Comparison of ENCODE assay signal across 17 cellular contexts in genomic region chr7:149150981-149151380, GRCh38. TPM values are rescaled to one million over a fixed set of nuclear protein-coding genes. Genes with fewer than 3 reads are reported as not detected.
DNase-seq lines count a peak whose midpoint lies in the region; ATAC-seq and TF ChIP-seq lines count a peak whose summit lies in the region.
"Had no signal": no experiment of that assay in that cellular context is flagged by ENCODE, and none has a peak within 500 bp of the region (broad histone marks: within the 10 kb centered on the region; RNA-seq: fewer than 3 reads in every experiment).

No MANE protein-coding gene starts in this region.

- H3K27ac Mint-ChIP-seq in H9, result peak overlapping the region; percentile 10 to 78 (median 29); a peak in 6 of 7 replicates
- H3K27ac Mint-ChIP-seq in dendritic cell treated with granulocyte-macrophage colony-stimulating factor and Interleukin-4, amounts not matched to agents 40 ng/mL and 50 ng/mL, for 4 days, result peak overlapping the region; percentile 1
- H3K27ac Mint-ChIP-seq in nephron progenitor cell, result peak overlapping the region; percentile 0

- H2AFZ ChIP-seq in H9 (ENCODE audit: low read length) (no peak overlapping the region), Loucy (ENCODE audit: low read length) (no peak overlapping the region)

- H3K23me2 ChIP-seq in H9 (ENCODE audit: insufficient read length, low read depth, low read length, poor library complexity, severe bottlenecking), result peaks cover 9% of the 10 kb centered on the region

- H3K27me3 ChIP-seq in H9 (ENCODE audit: insufficient read depth, low read length), result no peaks in the 10 kb centered on the region
- no peaks in the 10 kb centered on the region for H3K27me3 ChIP-seq in Loucy (ENCODE audit: insufficient read depth, low read length, poor library complexity, severe bottlenecking)

- H3K56ac ChIP-seq in H9 (ENCODE audit: insufficient read length, low read depth, low read length), result no peak overlapping the region

- no peaks in the 10 kb centered on the region; the same call in 1 of the 2 replicates for H3K4me1 ChIP-seq in H9 (ENCODE audit: insufficient read depth, low read length)
- peaks cover 11% of the 10 kb centered on the region for H3K4me1 ChIP-seq in Loucy (ENCODE audit: insufficient read depth, low read length, poor library complexity, severe bottlenecking)

- no peak overlapping the region for H4K91ac ChIP-seq in H9 (ENCODE audit: insufficient read length, low read depth, low read length)

- H2BK15ac ChIP-seq in H9 (ENCODE audit: low read depth, low read length), result no peak overlapping the region

- H2BK120ac ChIP-seq in H9 (ENCODE audit: low read depth, low read length, poor library complexity, severe bottlenecking), result no peak overlapping the region

- no peak overlapping the region for H3K23ac ChIP-seq in H9 (ENCODE audit: insufficient read length, low read depth, low read length)

- H3K79me1 ChIP-seq in H9 (ENCODE audit: insufficient read depth, low read depth, low read length, poor library complexity, severe bottlenecking), result peaks cover 6% of the 10 kb centered on the region

- no peak overlapping the region for H3K4ac ChIP-seq in H9 (ENCODE audit: low read depth, low read length)

- no peak overlapping the region for H4K8ac ChIP-seq in H9 (replicated peaks; ENCODE audit: insufficient read length, low read depth, low read length)

- no peak overlapping the region for H2BK12ac ChIP-seq in H9 (ENCODE audit: insufficient read length, low read depth, low read length)

- H2BK5ac ChIP-seq in H9 (ENCODE audit: insufficient read length, low read length), result no peak overlapping the region

- H3K27me3 Mint-ChIP-seq in H9 (ENCODE audit: low read depth) (no peaks in the 10 kb centered on the region), nephron progenitor cell (ENCODE audit: low read depth, poor library complexity) (no peaks in the 10 kb centered on the region)
- H3K27me3 Mint-ChIP-seq in dendritic cell treated with granulocyte-macrophage colony-stimulating factor and Interleukin-4, amounts not matched to agents 40 ng/mL and 50 ng/mL, for 4 days, result no peaks in the 10 kb centered on the region
- H3K27me3 Mint-ChIP-seq: CD8-positive, alpha-beta memory T cell; IgD-negative memory B cell had no signal

- H2BK20ac ChIP-seq in H9 (ENCODE audit: low read depth, low read length, poor library complexity, severe bottlenecking), result no peak overlapping the region

- H3K4me1 Mint-ChIP-seq in H9 (peaks cover 17 to 27% of the 10 kb centered on the region in 2 experiments), nephron progenitor cell (peaks cover 38% of the 10 kb centered on the region)
- H3K4me1 Mint-ChIP-seq in dendritic cell treated with granulocyte-macrophage colony-stimulating factor and Interleukin-4, amounts not matched to agents 40 ng/mL and 50 ng/mL, for 4 days (ENCODE audit: low read depth), result peaks cover 25% of the 10 kb centered on the region

- H3K36me3 Mint-ChIP-seq in H9 (ENCODE audit: insufficient read depth in 1 of 3, low read depth in 3 of 3) (peaks cover 30 to 57% (median 39%) of the 10 kb centered on the region in 3 experiments), nephron progenitor cell (ENCODE audit: low read depth) (peaks cover 41% of the 10 kb centered on the region)
- H3K36me3 Mint-ChIP-seq in dendritic cell treated with granulocyte-macrophage colony-stimulating factor and Interleukin-4, amounts not matched to agents 40 ng/mL and 50 ng/mL, for 4 days (ENCODE audit: low read depth), result peaks cover 58% of the 10 kb centered on the region

- no peak overlapping the region for H2AK5ac ChIP-seq in H9 (ENCODE audit: insufficient read length, low read length)

- no peak for DNase-seq in H9
- no peak for DNase-seq in nephron progenitor cell
- no peak for DNase-seq in activated CD4-positive, CD25-positive, alpha-beta regulatory T cell treated with anti-CD3 and anti-CD28 coated beads, Interleukin-2, amount 50 U/mL, for 72 hours
- DNase-seq in NAMALWA (ENCODE audit: low spot score), result no peak
- DNase-seq: CD8-positive, alpha-beta memory T cell; HCEC 1CT; MV-4-11; NCI-H1436; NCI-H2029 treated with DMSO at 0.1 percent for 48 hours; NCI-H526; NK-92 treated with Interleukin-12 subunit alpha and Interleukin-12 subunit beta, amount 100 ng/mL, for 24 hours; PC-3 had no signal

- no peaks in the 10 kb centered on the region for H4K20me1 ChIP-seq in H9 (ENCODE audit: control insufficient read depth, insufficient read depth, insufficient read length)
- peaks cover 21% of the 10 kb centered on the region for H4K20me1 ChIP-seq in Loucy (ENCODE audit: insufficient read depth, low read length, poor library complexity, severe bottlenecking)

- no peak overlapping the region for H3K18ac ChIP-seq in H9 (ENCODE audit: insufficient read length, low read depth, low read length)

- no CpG with 5 or more reads among the region's 4 CpGs for WGBS in H9 (ENCODE audit: extremely low coverage, insufficient read length, low lambda C conversion rate)

- intact Hi-C loops in dendritic cell treated with granulocyte-macrophage colony-stimulating factor and Interleukin-4, amounts not matched to agents 40 ng/mL and 50 ng/mL, for 4 days (cut with micrococcal nuclease), result no loop called here

- no peak for ATAC-seq in HG03432 (IDR thresholded peaks at IDR 0.05; ENCODE audit: unreplicated experiment)
- ATAC-seq: PC-3 had no signal

- H3K79me2 ChIP-seq in H9 (ENCODE audit: insufficient read depth, low read length), result peaks cover 59% of the 10 kb centered on the region
- H3K79me2 ChIP-seq in Loucy (ENCODE audit: insufficient read depth, low read length), result peaks cover 63% of the 10 kb centered on the region

- H3K9ac ChIP-seq in H9 (ENCODE audit: extremely low read depth, insufficient read length, low read length) (no peak overlapping the region), Loucy (ENCODE audit: low read depth, low read length, poor library complexity, severe bottlenecking) (no peak overlapping the region)

- H3K4me2 ChIP-seq in H9 (ENCODE audit: insufficient read depth, insufficient read length, low read length) (no peak overlapping the region), Loucy (ENCODE audit: low read depth, low read length, poor library complexity, severe bottlenecking) (peak overlapping the region; percentile 55)

- no peak overlapping the region for H3K4me3 ChIP-seq in Loucy (ENCODE audit: low read length, poor library complexity, severe bottlenecking)
- H3K4me3 ChIP-seq: SK-N-MC had no signal

- no peaks in the 10 kb centered on the region for H3K9me2 ChIP-seq in Loucy (replicated peaks; ENCODE audit: low read depth, low read length)

- H3K9me3 ChIP-seq in H9 (ENCODE audit: control insufficient read depth, low read depth, low read length), result no peaks in the 10 kb centered on the region
- H3K9me3 ChIP-seq in Loucy (ENCODE audit: insufficient read depth, low read depth, low read length), result no peaks in the 10 kb centered on the region

- H3K14ac ChIP-seq in H9 (ENCODE audit: insufficient read depth, low read length), result no peak overlapping the region

- no peaks in the 10 kb centered on the region for H3F3A ChIP-seq in Loucy (ENCODE audit: low read depth)

- peaks cover 8% of the 10 kb centered on the region; the same call in 1 of the 2 replicates for H3K36me3 ChIP-seq in Loucy (ENCODE audit: insufficient read depth, low read length)

- H3K9me3 Mint-ChIP-seq in H9 (no peaks in the 10 kb centered on the region), nephron progenitor cell (peaks cover 6% of the 10 kb centered on the region)
- no peaks in the 10 kb centered on the region for H3K9me3 Mint-ChIP-seq in dendritic cell treated with granulocyte-macrophage colony-stimulating factor and Interleukin-4, amounts not matched to agents 40 ng/mL and 50 ng/mL, for 4 days
- H3K9me3 Mint-ChIP-seq: CD8-positive, alpha-beta memory T cell had no signal

- no peak overlapping the region for H3T11ph ChIP-seq in H9 (ENCODE audit: low read length)

- TF ChIP-seq CTCF in H9 (conservative IDR thresholded peaks at IDR 0.05) (no peak), Loucy (conservative IDR thresholded peaks at IDR 0.05; ENCODE audit: low read length) (no peak), nephron progenitor cell (IDR thresholded peaks at IDR 0.05) (no peak)

- H3K4me3 Mint-ChIP-seq in H9 (peak overlapping the region in 1 of 2 experiments; percentile 11; a peak in 1 of 5 replicates), nephron progenitor cell (no peak overlapping the region)
- no peak overlapping the region for H3K4me3 Mint-ChIP-seq in dendritic cell treated with granulocyte-macrophage colony-stimulating factor and Interleukin-4, amounts not matched to agents 40 ng/mL and 50 ng/mL, for 4 days

- no peak overlapping the region for H3K27ac ChIP-seq in H9 (ENCODE audit: insufficient read length, low read depth, low read length)
- H3K27ac ChIP-seq: SK-N-MC had no signal

- no peak overlapping the region for H4K5ac ChIP-seq in H9 (ENCODE audit: insufficient read length, low read depth, low read length)

RNA-seq across cellular contexts. Expression of gene ZNF398, which starts 3.7 kb away (rescaled TPM):
- total RNA-seq in H9 (2021), result 62.1 and 62.4 TPM in 2 replicates

RNA-seq across cellular contexts. Expression of gene ZNF425, which starts 24.9 kb away (rescaled TPM):
- total RNA-seq in H9 (2021), result 5.3 and 5.4 TPM in 2 replicates

RNA-seq across cellular contexts. Expression of gene ZNF282, which starts 44.4 kb away (rescaled TPM):
- 39.0 and 39.9 TPM in 2 replicates for total RNA-seq in H9 (2021)
